1 cellular context compared by ENCODE assay signal in the genomic region with DNA sequence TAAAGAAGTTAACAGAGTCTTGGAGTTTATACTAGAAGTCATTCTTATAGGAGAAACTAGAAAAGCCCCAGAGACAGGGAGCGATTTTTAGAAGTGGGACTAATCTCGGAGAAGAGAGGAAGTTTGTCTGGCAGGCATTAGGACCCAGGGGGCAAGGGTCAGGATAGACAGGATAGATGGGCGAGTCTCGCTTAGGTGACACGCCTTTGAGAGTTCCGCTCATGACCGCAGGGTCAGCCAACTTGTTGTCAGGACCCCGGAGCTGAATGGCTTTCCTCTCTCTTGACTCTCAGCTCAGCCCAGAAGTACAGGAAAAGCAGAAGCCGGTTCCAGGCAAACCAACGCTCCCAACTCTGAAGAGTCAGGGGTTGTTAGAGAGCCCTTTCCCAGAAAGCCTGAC.
TF ChIP-seq lines count a peak whose summit lies in the region.

No MANE protein-coding gene starts in this region.

TF ChIP-seq in H1, 55 proteins besides CTCF, POLR2A, EP300 and RAD21:
- TF ChIP-seq SIN3A (conservative IDR thresholded peaks at IDR 0.05 in 1 of 2, IDR thresholded peaks at IDR 0.05 in 1 of 2; ENCODE audit: low read depth in 1 of 2, low read length in 2 of 2) (0 out of 4 replicates have a peak, but pooled peaks of 1 of the 2 experiments have one; percentile 24), FOSL1 (IDR thresholded peaks at IDR 0.05; ENCODE audit: insufficient read depth, low read depth, low read length) (peak; percentile 90)
